Comparison of ENCODE assay signal across 13 cellular contexts in genomic region chr3:124701687-124702086, GRCh38. TPM values are rescaled to one million over a fixed set of nuclear protein-coding genes. Genes with fewer than 3 reads are reported as not detected.
DNase-seq lines count a peak whose midpoint lies in the region; FAIRE-seq and TF ChIP-seq lines count a peak whose summit lies in the region.
"Had no signal": no experiment of that assay in that cellular context is flagged by ENCODE, and none has a peak within 500 bp of the region (broad histone marks: within the 10 kb centered on the region; RNA-seq: fewer than 3 reads in every experiment).

No MANE protein-coding gene starts in this region.

- H3K27me3 Mint-ChIP-seq in astrocyte (ENCODE audit: low read depth, unreplicated experiment) (peaks cover 2% of the 10 kb centered on the region), glutamatergic neuron (ENCODE audit: unreplicated experiment) (peaks cover 3% of the 10 kb centered on the region)

- H3K4me1 Mint-ChIP-seq in astrocyte (ENCODE audit: low read depth, unreplicated experiment): peaks cover 26% of the 10 kb centered on the region
- no peaks in the 10 kb centered on the region for H3K4me1 Mint-ChIP-seq in glutamatergic neuron (ENCODE audit: low read depth, unreplicated experiment)

- no peaks in the 10 kb centered on the region for H3K36me3 ChIP-seq in astrocyte (ENCODE audit: insufficient read depth, low read length)
- no peaks in the 10 kb centered on the region for H3K36me3 ChIP-seq in smooth muscle cell (ENCODE audit: low read depth)
- H3K36me3 ChIP-seq in MG63: no peaks in the 10 kb centered on the region
- no peaks in the 10 kb centered on the region for H3K36me3 ChIP-seq in adrenal gland (replicated peaks in 1 of 2)

- H3K27me3 ChIP-seq in astrocyte (ENCODE audit: insufficient read depth, low read length) (no peaks in the 10 kb centered on the region), smooth muscle cell (ENCODE audit: low read depth) (no peaks in the 10 kb centered on the region), MG63 (no peaks in the 10 kb centered on the region), adrenal gland (no peaks in the 10 kb centered on the region)

- H3K9ac ChIP-seq in astrocyte (ENCODE audit: low read length) (peak overlapping the region; percentile 60), smooth muscle cell (ENCODE audit: low read depth) (peak overlapping the region; percentile 21)

- H3K4me2 ChIP-seq in astrocyte (ENCODE audit: low read length): peak overlapping the region; percentile 75
- peak overlapping the region; percentile 66 for H3K4me2 ChIP-seq in smooth muscle cell

- H4K20me1 ChIP-seq in astrocyte (ENCODE audit: insufficient read depth, low read length) (no peaks in the 10 kb centered on the region), smooth muscle cell (ENCODE audit: low read depth) (no peaks in the 10 kb centered on the region)

- FAIRE-seq in astrocyte (lab: Jason Lieb, UNC): no peak
- FAIRE-seq: small intestine had no signal

- no peak for TF ChIP-seq POLR2A in adrenal gland (IDR thresholded peaks at IDR 0.05)

- peak overlapping the region; percentile 45 for H3K4me3 ChIP-seq in astrocyte (ENCODE audit: insufficient read depth, low read depth, low read length)
- no peak overlapping the region for H3K4me3 ChIP-seq in fibroblast of villous mesenchyme (ENCODE audit: low read depth, low read length)
- no peak overlapping the region for H3K4me3 ChIP-seq in smooth muscle cell
- H3K4me3 ChIP-seq in MG63: no peak overlapping the region
- no peak overlapping the region for H3K4me3 ChIP-seq in adrenal gland

- H3K36me3 Mint-ChIP-seq in astrocyte (ENCODE audit: low read depth, unreplicated experiment) (no peaks in the 10 kb centered on the region), glutamatergic neuron (ENCODE audit: unreplicated experiment) (peaks cover 10% of the 10 kb centered on the region)

- H3K79me2 ChIP-seq in astrocyte (ENCODE audit: insufficient read depth, low read length) (peaks cover 8% of the 10 kb centered on the region), smooth muscle cell (ENCODE audit: low read depth) (no peaks in the 10 kb centered on the region)

- peak overlapping the region; percentile 94 for H3K27ac Mint-ChIP-seq in astrocyte (ENCODE audit: unreplicated experiment)
- no peak overlapping the region for H3K27ac Mint-ChIP-seq in glutamatergic neuron (ENCODE audit: unreplicated experiment)

- TF ChIP-seq CTCF in astrocyte (IDR thresholded peaks at IDR 0.05; ENCODE audit: insufficient read depth, low read depth, low read length) (no peak), fibroblast of villous mesenchyme (IDR thresholded peaks at IDR 0.05; ENCODE audit: insufficient read depth, low read depth, low read length) (no peak), smooth muscle cell (IDR thresholded peaks at IDR 0.05; ENCODE audit: borderline replicate concordance, insufficient read depth, poor library complexity, severe bottlenecking) (no peak), glutamatergic neuron (IDR thresholded peaks at IDR 0.05; ENCODE audit: partially characterized antibody, unreplicated experiment) (no peak), adrenal gland (IDR thresholded peaks at IDR 0.05) (no peak)

- intact Hi-C loops in adrenal gland (cut with DNase I): no loop called here

- H2AFZ ChIP-seq in astrocyte (ENCODE audit: low read depth, low read length): no peak overlapping the region
- H2AFZ ChIP-seq in smooth muscle cell (ENCODE audit: low read depth): no peak overlapping the region

- DNase-seq in GM04503 (ENCODE audit: low read depth) (peak; percentile 42), astrocyte (ENCODE audit: low read depth) (peak; percentile 68), fibroblast of villous mesenchyme (ENCODE audit: low read depth) (peak; percentile 24), smooth muscle cell (lab: John Stamatoyannopoulos, UW; ENCODE audit: unreplicated experiment) (no peak), glutamatergic neuron (no peak), MG63 (no peak), NOMO-1 treated with DMSO at 0.1 percent for 48 hours (lab: John Stamatoyannopoulos, UW; ENCODE audit: unreplicated experiment) (no peak), adrenal gland (no peak)
- DNase-seq: activated T-cell treated with anti-CD3 and anti-CD28 coated beads, Interleukin-2, amount 50 U/mL, for 1 hour; effector memory CD4-positive, alpha-beta T cell; NCI-H1105 treated with DMSO at 0.1 percent for 48 hours; NCI-H446 had no signal

- H3K27ac ChIP-seq in astrocyte (ENCODE audit: low read depth, low read length) (peak overlapping the region; percentile 84), smooth muscle cell (ENCODE audit: low read depth) (peak overlapping the region; percentile 78), adrenal gland (no peak overlapping the region)

- peaks cover 10% of the 10 kb centered on the region for H3K4me1 ChIP-seq in astrocyte (ENCODE audit: insufficient read depth, low read length)
- no peaks in the 10 kb centered on the region for H3K4me1 ChIP-seq in smooth muscle cell (ENCODE audit: low read depth)
- H3K4me1 ChIP-seq in adrenal gland (replicated peaks in 1 of 2): peaks cover 7 to 13% of the 10 kb centered on the region in 2 donors

- H3F3A ChIP-seq in smooth muscle cell (ENCODE audit: low read depth): no peaks in the 10 kb centered on the region

- H3K9me3 Mint-ChIP-seq in astrocyte (ENCODE audit: unreplicated experiment) (no peaks in the 10 kb centered on the region), glutamatergic neuron (ENCODE audit: unreplicated experiment) (peaks cover 3% of the 10 kb centered on the region)

- no peaks in the 10 kb centered on the region for H3K9me3 ChIP-seq in astrocyte (ENCODE audit: insufficient read depth, low read depth, low read length)
- no peaks in the 10 kb centered on the region for H3K9me3 ChIP-seq in smooth muscle cell (replicated peaks; ENCODE audit: low read depth)
- H3K9me3 ChIP-seq in MG63: no peaks in the 10 kb centered on the region
- no peaks in the 10 kb centered on the region for H3K9me3 ChIP-seq in adrenal gland (replicated peaks in 1 of 3)

- H3K4me3 Mint-ChIP-seq in astrocyte (ENCODE audit: unreplicated experiment): peak overlapping the region; percentile 50
- no peak overlapping the region for H3K4me3 Mint-ChIP-seq in glutamatergic neuron (ENCODE audit: unreplicated experiment)

- 78% methylated on average over 4 of the region's 4 CpGs for WGBS in smooth muscle cell (ENCODE audit: low lambda C conversion rate)
- 73 to 87% (median 82%) methylated on average over 4 of the region's 4 CpGs for WGBS in adrenal gland, 4 donors

RNA-seq across cellular contexts. Expression of gene UMPS, which starts 28.6 kb away (rescaled TPM):
- 25.4 and 38.3 TPM in 2 replicates for total RNA-seq in astrocyte
- 17.4 and 31.1 TPM in 2 replicates for total RNA-seq in fibroblast of villous mesenchyme
- total RNA-seq in smooth muscle cell: 16.9 and 79.2 TPM in 2 replicates
- polyA plus RNA-seq in smooth muscle cell: 22.3 and 26.4 TPM in 2 replicates
- 30.7 TPM for total RNA-seq in glutamatergic neuron (ENCODE audit: unreplicated experiment)
- total RNA-seq in MG63 (2014; rRNA removed; shearing (Covaris generic); ENCODE audit: low replicate concordance): 50.0 and 56.7 TPM in 2 replicates
- 10 to 100 TPM; 15.1 to 42.2 (median 26.8) TPM for total RNA-seq in adrenal gland
- 10 to 100 TPM in 2 of 3 donors, 1 to 10 TPM in 1; 8.8 to 45.9 (median 17.7) TPM for polyA plus RNA-seq in adrenal gland

Comparison
In these comparisons a context has a peak if more than half of its experiments do, and no peak if none do; other contexts are left out.
1. DNase-seq: peak in GM04503 (single experiment), astrocyte (single experiment) and fibroblast of villous mesenchyme (single experiment); none in smooth muscle cell (single experiment), glutamatergic neuron (single experiment), MG63 (single experiment), NOMO-1 treated with DMSO at 0.1 percent for 48 hours (single experiment) and adrenal gland (0 of 7).
2. H3K27ac ChIP-seq: peak in astrocyte (single experiment) and smooth muscle cell (single experiment); none in adrenal gland (0 of 5).